ENCODE assay signal across 8 cellular contexts in genomic region chr17:55237826-55238196, GRCh38. TPM values are rescaled to one million over a fixed set of nuclear protein-coding genes. Genes with fewer than 3 reads are reported as not detected.
DNase-seq lines count a peak whose midpoint lies in the region; ATAC-seq and TF ChIP-seq lines count a peak whose summit lies in the region.

No MANE protein-coding gene starts in this region.

- intact Hi-C loops in Right ventricle myocardium inferior (cut with DNase I) (loop anchor here (1.0 to 10.0 kb wide), 5 partner anchors 27 to 183 kb away; partner anchors contain the start of gene HLF), ascending aorta (cut with DNase I) (loop anchor here (1.0 to 5.0 kb wide), 5 partner anchors 26 to 271 kb away; partner anchors contain the start of genes COX11, HLF, MMD and STXBP4), lower lobe of right lung (cut with DNase I) (no loop called here), aorta (cut with DNase I) (loop anchor here (2.0 kb wide), 3 partner anchors 27 to 59 kb away; partner anchors contain the start of gene HLF (in 1 of the 2))

- no peaks in the 10 kb centered on the region for H3K36me3 ChIP-seq in right atrium auricular region
- no peaks in the 10 kb centered on the region for H3K36me3 ChIP-seq in ascending aorta
- no peaks in the 10 kb centered on the region for H3K36me3 ChIP-seq in lower lobe of right lung
- no peaks in the 10 kb centered on the region for H3K36me3 ChIP-seq in aorta (ENCODE audit: control insufficient read depth in 1 of 2, insufficient read depth in 2 of 2, low read length in 1 of 2)

- no peak for DNase-seq in right atrium auricular region (ENCODE audit: low spot score)
- no peak for DNase-seq in Right ventricle myocardium inferior (ENCODE audit: missing footprints)
- DNase-seq in ascending aorta (ENCODE audit: low spot score in 2 of 2), result no peak
- no peak for DNase-seq in lower lobe of right lung
- DNase-seq in aorta, result no peak
- no peak for DNase-seq in NOMO-1 treated with dmso at 0.1 percent for 144 hours (lab: John Stamatoyannopoulos, UW; ENCODE audit: unreplicated experiment)
- no peak for DNase-seq in islet precursor cell

- H3K27me3 ChIP-seq in right atrium auricular region, result no peaks in the 10 kb centered on the region
- H3K27me3 ChIP-seq in ascending aorta, result no peaks in the 10 kb centered on the region
- no peaks in the 10 kb centered on the region for H3K27me3 ChIP-seq in lower lobe of right lung (ENCODE audit: low read depth)
- H3K27me3 ChIP-seq in aorta (ENCODE audit: control insufficient read depth in 1 of 2, insufficient read depth in 2 of 2, low read length in 1 of 2), result no peaks in the 10 kb centered on the region

- peak overlapping the region; percentile 58 to 79 for H3K27ac ChIP-seq in right atrium auricular region
- H3K27ac ChIP-seq in ascending aorta, result peak overlapping the region; percentile 33 to 47
- H3K27ac ChIP-seq in lower lobe of right lung, result peak overlapping the region; percentile 78
- peak overlapping the region in 1 of 2 donors; percentile 5 for H3K27ac ChIP-seq in aorta (ENCODE audit: low read depth in 1 of 2, low read length in 2 of 2)

- peaks cover 0 to 17% of the 10 kb centered on the region in 2 donors for H3K4me1 ChIP-seq in right atrium auricular region
- peaks cover 5 to 10% of the 10 kb centered on the region in 2 donors for H3K4me1 ChIP-seq in ascending aorta
- H3K4me1 ChIP-seq in lower lobe of right lung, result peaks cover 18% of the 10 kb centered on the region
- H3K4me1 ChIP-seq in aorta (ENCODE audit: control insufficient read depth in 1 of 2, insufficient read depth in 2 of 2, low read length in 2 of 2), result no peaks in the 10 kb centered on the region

- H3K9me3 ChIP-seq in right atrium auricular region (no peaks in the 10 kb centered on the region), ascending aorta (no peaks in the 10 kb centered on the region), lower lobe of right lung (no peaks in the 10 kb centered on the region), aorta (ENCODE audit: control insufficient read depth, low read length) (no peaks in the 10 kb centered on the region)

- TF ChIP-seq CTCF in right atrium auricular region (IDR thresholded peaks at IDR 0.05) (no peak), ascending aorta (IDR thresholded peaks at IDR 0.05) (no peak), lower lobe of right lung (IDR thresholded peaks at IDR 0.05) (no peak)

- 2 to 3% methylated on average over 7 of the region's 7 CpGs for WGBS in aorta, 2 donors

- ATAC-seq in Right ventricle myocardium inferior (no peak), lower lobe of right lung (no peak), aorta (ENCODE audit: low FRiP score) (no peak), GM21786 (IDR thresholded peaks at IDR 0.05; ENCODE audit: unreplicated experiment) (no peak)

- H3K4me3 ChIP-seq in right atrium auricular region (peak overlapping the region; percentile 37 to 52), ascending aorta (peak overlapping the region; percentile 55 to 65), lower lobe of right lung (peak overlapping the region; percentile 54), aorta (ENCODE audit: low read length in 2 of 2) (peak overlapping the region; percentile 21 to 36)

RNA-seq across cellular contexts. Expression of gene HLF, which starts 26.9 kb away (rescaled TPM):
- total RNA-seq in right atrium auricular region (10 to 100 TPM; 36.9 to 38.4 TPM), Right ventricle myocardium inferior (35.7 TPM), ascending aorta (11.3 TPM), lower lobe of right lung (29.4 TPM), aorta (10 to 100 TPM in 1 of 2 donors, 1 to 10 TPM in 1; 5.8 to 12.4 TPM)
- polyA plus RNA-seq in aorta, result 10 to 100 TPM in 1 of 2 donors, 1 to 10 TPM in 1; 2.0 to 11.8 TPM
